Comparison of ENCODE assay signal across 8 cellular contexts in genomic region chr17:7931709-7932482, GRCh38. TPM values are rescaled to one million over a fixed set of nuclear protein-coding genes. Genes with fewer than 3 reads are reported as not detected.
DNase-seq lines count a peak whose midpoint lies in the region; ATAC-seq and TF ChIP-seq lines count a peak whose summit lies in the region.

TSS of gene CNTROB (plus strand) at chr17:7932206. CDS start at chr17:7933080, 874 bp downstream.
TSS of gene TRAPPC1 (minus strand) at chr17:7931946. CDS start at chr17:7931829, 117 bp downstream.

- H3K27ac ChIP-seq in AG04450 (ENCODE audit: low read depth, low read length): peak within 1 kb of the TSS; percentile 70

- DNase-seq in AG04450 (ENCODE audit: low read depth, low spot score) (peak; percentile 97), NCI-H226 (peak; percentile 97), WTC11 (ENCODE audit: low spot score) (peak; percentile 98), cardiac fibroblast (ENCODE audit: low read depth in 2 of 2) (peak; percentile 99), iPS-NIHi7 (ENCODE audit: extremely low spot score) (peak; percentile 99), smooth muscle cell of the brain vasculature (ENCODE audit: low read depth, low spot score) (peak; percentile 98)

- no peaks in the 10 kb centered on the region for H3K9me3 ChIP-seq in AG04450 (ENCODE audit: control insufficient read depth, insufficient read depth, low read length)

- H3K4me1 Mint-ChIP-seq in WTC11: peaks cover 32% of the 10 kb centered on the region

- H3K27me3 Mint-ChIP-seq in WTC11 (ENCODE audit: low read depth): peaks cover 37% of the 10 kb centered on the region

- H3K9me3 Mint-ChIP-seq in WTC11: no peaks in the 10 kb centered on the region

- TF ChIP-seq CTCF in AG04450 (IDR thresholded peaks at IDR 0.05; ENCODE audit: low read depth, low read length) (no peak), WTC11 (IDR thresholded peaks at IDR 0.05) (no peak), cardiac fibroblast (IDR thresholded peaks at IDR 0.05; ENCODE audit: low read depth, low read length) (no peak)

- H3K4me3 ChIP-seq in AG04450 (ENCODE audit: low read depth, low read length) (peak within 1 kb of the TSS; percentile 100), cardiac fibroblast (replicated peaks in 1 of 2; ENCODE audit: low read depth in 2 of 2, low read length in 2 of 2) (peak within 1 kb of the TSS; percentile 87 to 98)

- H3K4me3 Mint-ChIP-seq in WTC11: peak within 1 kb of the TSS; percentile 100

- H3K27ac Mint-ChIP-seq in WTC11: peak within 1 kb of the TSS; percentile 97

- H3K36me3 Mint-ChIP-seq in WTC11: peaks cover 15% of the 10 kb centered on the region

- CTCF ChIA-PET in AG04450 (lab: Charles Lee): interaction anchor here (0.6 to 4.6 kb wide), 14 partner anchors 9 to 189 kb away, joined by 3 to 29 read pairs (median 5); partner anchors contain the start of gene RNF227
- CTCF ChIA-PET in WTC11 (lab: Charles Lee): interaction anchor here (0.6 to 4.8 kb wide), 20 partner anchors 17 to 190 kb away, joined by 3 to 82 read pairs (median 6); partner anchors contain the start of gene KDM6B

- POLR2A ChIA-PET in AG04450 (lab: Yijun Ruan, JAX) (interaction anchor here (0.6 to 2.2 kb wide), 5 partner anchors 10 to 75 kb away, joined by 3 to 15 read pairs (median 4); partner anchors contain the start of genes NAA38 and RNF227), WTC11 (lab: Charles Lee) (interaction anchor here (0.5 to 1.6 kb wide), 5 partner anchors 16 to 91 kb away, joined by 3 to 6 read pairs (median 3); no protein-coding TSS in a partner anchor)

- H3K27me3 ChIP-seq in AG04450 (ENCODE audit: control insufficient read depth, insufficient read depth, low read length): no peaks in the 10 kb centered on the region

- peak; percentile 92 for ATAC-seq in GM18909 (IDR thresholded peaks at IDR 0.05; ENCODE audit: poor library complexity, unreplicated experiment)
- peak; percentile 94 for ATAC-seq in HG03175 (IDR thresholded peaks at IDR 0.05; ENCODE audit: unreplicated experiment)
- ATAC-seq in WTC11: peak; percentile 90

TF ChIP-seq in WTC11, 78 proteins besides CTCF, POLR2A, EP300 and RAD21 (continues in another document):
- TF ChIP-seq ZNF281 (CRISPR knock-in tag; IDR thresholded peaks at IDR 0.05) (no peak; the same call in 1 of the 2 replicates), HMGXB4 (CRISPR knock-in tag; IDR thresholded peaks at IDR 0.05) (0 out of 2 replicates have a peak, but pooled peaks have one; percentile 52), RELA (CRISPR knock-in tag; IDR thresholded peaks at IDR 0.05; ENCODE audit: borderline replicate concordance) (no peak), USF1 (CRISPR knock-in tag; IDR thresholded peaks at IDR 0.05) (peak; percentile 40; the same call in 1 of the 2 replicates), E2F5 (CRISPR knock-in tag; IDR thresholded peaks at IDR 0.05) (0 out of 2 replicates have a peak, but pooled peaks have one; percentile 14), GABPB1 (CRISPR knock-in tag; IDR thresholded peaks at IDR 0.05) (peak; percentile 45; the same call in 1 of the 2 replicates), MAX (CRISPR knock-in tag; IDR thresholded peaks at IDR 0.05) (peak; percentile 79), JUN (CRISPR knock-in tag; IDR thresholded peaks at IDR 0.05) (no peak), NFYB (CRISPR knock-in tag; conservative IDR thresholded peaks at IDR 0.05; ENCODE audit: low read depth) (peak; percentile 29; the same call in 1 of the 2 replicates), FOXK1 (CRISPR knock-in tag; IDR thresholded peaks at IDR 0.05) (peak; percentile 53; the same call in 1 of the 2 replicates), ZNF317 (CRISPR knock-in tag; IDR thresholded peaks at IDR 0.05; ENCODE audit: borderline replicate concordance, low read depth) (no peak), SP1 (CRISPR knock-in tag; conservative IDR thresholded peaks at IDR 0.05) (peak; percentile 73), ZNF425 (CRISPR knock-in tag; conservative IDR thresholded peaks at IDR 0.05) (no peak), TEAD1 (CRISPR knock-in tag; IDR thresholded peaks at IDR 0.05) (peak; percentile 69; the same call in 1 of the 2 replicates), ETV6 (CRISPR knock-in tag; IDR thresholded peaks at IDR 0.05) (no peak)

RNA-seq across cellular contexts. Expression of gene CNTROB, which starts in this region (rescaled TPM):
- polyA plus RNA-seq in AG04450 (2011; rRNA removed): 11.3 and 12.9 TPM in 2 replicates
- 14.5 and 15.4 TPM in 2 replicates for polyA minus RNA-seq in AG04450 (2011; rRNA and poly(A)+ RNA removed)
- 37.0 to 39.7 TPM (median 38.5 TPM) in 3 replicates for total RNA-seq in WTC11 (2021)

RNA-seq across cellular contexts. Expression of gene TRAPPC1, which starts in this region (rescaled TPM):
- polyA plus RNA-seq in AG04450 (2011; rRNA removed): 202 and 227 TPM in 2 replicates
- 185 and 207 TPM in 2 replicates for polyA minus RNA-seq in AG04450 (2011; rRNA and poly(A)+ RNA removed)
- total RNA-seq in WTC11 (2021): 99.7 to 135 TPM (median 125 TPM) in 3 replicates

Comparison
In these comparisons a context has a peak if more than half of its experiments do, and no peak if none do; other contexts are left out.
1. Peak in every context shown above with its lines: DNase-seq, ATAC-seq, H3K4me3 ChIP-seq and H3K27ac ChIP-seq.